ENCODE assay signal across 1 cellular context in the genomic region with DNA sequence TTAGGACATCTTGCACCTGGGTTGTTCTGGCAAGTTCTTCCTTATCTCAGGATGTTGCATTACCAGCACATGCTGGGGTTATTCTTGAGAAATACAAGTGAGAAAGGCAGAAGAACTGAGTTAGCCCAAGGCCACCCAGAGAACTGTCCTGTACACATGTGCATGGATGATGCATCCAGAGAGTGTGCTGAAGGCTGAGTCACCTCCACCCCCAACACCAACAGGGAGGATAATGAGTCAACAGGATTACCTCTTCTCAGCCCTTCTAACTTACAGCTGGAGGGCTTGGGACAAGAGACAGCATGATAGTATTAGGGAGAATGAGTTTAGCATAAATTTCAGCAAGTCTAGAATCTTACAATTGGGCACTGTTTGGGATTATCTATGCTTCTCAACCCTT.
A peak's percentile ranks its signal among the peaks of the same experiment; 100 is the strongest.
TF ChIP-seq lines count a peak whose summit lies in the region.

No MANE protein-coding gene starts in this region.

TF ChIP-seq in H1, 55 proteins besides CTCF, POLR2A, EP300 and RAD21:
- TF ChIP-seq SRF (IDR thresholded peaks at IDR 0.05; ENCODE audit: low read depth, low read length), result no peak
- TF ChIP-seq BACH1 (IDR thresholded peaks at IDR 0.05; ENCODE audit: low read length), result peak; percentile 68
- TF ChIP-seq CTBP2 (IDR thresholded peaks at IDR 0.05; ENCODE audit: borderline replicate concordance, insufficient read depth, insufficient read length, low read length), result no peak
- no peak for TF ChIP-seq SP1 (IDR thresholded peaks at IDR 0.05; ENCODE audit: low read depth, low read length)
